In the genomic region with DNA sequence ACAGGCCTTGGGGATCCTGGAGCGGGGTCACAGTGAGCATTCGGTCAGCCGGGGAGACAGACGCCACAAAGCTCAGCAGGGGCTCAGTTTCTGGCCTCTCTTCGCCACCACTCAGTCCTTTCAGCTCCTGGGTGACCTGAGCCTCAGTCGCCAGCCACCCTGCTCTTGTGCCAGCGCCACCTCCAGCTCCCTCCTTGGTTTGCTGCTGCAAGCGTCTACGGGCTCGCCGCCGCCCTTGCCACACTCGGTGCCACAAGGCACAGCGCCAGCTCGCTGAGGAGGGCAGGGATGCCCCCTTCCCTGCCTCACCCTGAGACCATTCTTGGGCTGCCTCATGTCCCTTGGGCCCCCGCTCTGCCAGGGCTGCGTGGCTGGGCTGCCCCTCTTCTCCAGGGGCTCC, we compare ENCODE assay signal across 1 cellular context.
TF ChIP-seq lines count a peak whose summit lies in the region.

No MANE protein-coding gene starts in this region.

TF ChIP-seq in H1, 55 proteins besides CTCF, POLR2A, EP300 and RAD21:
- TF ChIP-seq ZNF274 (IDR thresholded peaks at IDR 0.05; ENCODE audit: borderline replicate concordance, extremely low read depth, low read length) (no peak), SP4 (IDR thresholded peaks at IDR 0.05; ENCODE audit: low read length) (no peak), HDAC2 (IDR thresholded peaks at IDR 0.05; ENCODE audit: borderline replicate concordance in 1 of 2, low read depth in 2 of 2, low read length in 2 of 2) (no peak), EZH2 (IDR thresholded peaks at IDR 0.05; ENCODE audit: low read depth, low read length, severe bottlenecking) (no peak), CBX5 (IDR thresholded peaks at IDR 0.05; ENCODE audit: low read depth, low read length) (no peak), RFX5 (IDR thresholded peaks at IDR 0.05; ENCODE audit: borderline replicate concordance, low read depth, low read length) (no peak), TCF12 (IDR thresholded peaks at IDR 0.05; ENCODE audit: low read depth, low read length) (no peak), BACH1 (IDR thresholded peaks at IDR 0.05; ENCODE audit: low read length) (no peak), NANOG (IDR thresholded peaks at IDR 0.05; ENCODE audit: insufficient read depth, low read depth, low read length, poor library complexity, severe bottlenecking) (no peak), ASH2L (IDR thresholded peaks at IDR 0.05; ENCODE audit: low read length) (no peak), SP2 (IDR thresholded peaks at IDR 0.05; ENCODE audit: low read length) (no peak), SIN3A (conservative IDR thresholded peaks at IDR 0.05 in 1 of 2, IDR thresholded peaks at IDR 0.05 in 1 of 2; ENCODE audit: low read depth in 1 of 2, low read length in 2 of 2) (no peak), GABPA (IDR thresholded peaks at IDR 0.05; ENCODE audit: borderline replicate concordance, insufficient read depth, low read length) (no peak), RXRA (IDR thresholded peaks at IDR 0.05; ENCODE audit: insufficient read depth, low read depth, low read length) (no peak)
- TF ChIP-seq, protein P1, sequence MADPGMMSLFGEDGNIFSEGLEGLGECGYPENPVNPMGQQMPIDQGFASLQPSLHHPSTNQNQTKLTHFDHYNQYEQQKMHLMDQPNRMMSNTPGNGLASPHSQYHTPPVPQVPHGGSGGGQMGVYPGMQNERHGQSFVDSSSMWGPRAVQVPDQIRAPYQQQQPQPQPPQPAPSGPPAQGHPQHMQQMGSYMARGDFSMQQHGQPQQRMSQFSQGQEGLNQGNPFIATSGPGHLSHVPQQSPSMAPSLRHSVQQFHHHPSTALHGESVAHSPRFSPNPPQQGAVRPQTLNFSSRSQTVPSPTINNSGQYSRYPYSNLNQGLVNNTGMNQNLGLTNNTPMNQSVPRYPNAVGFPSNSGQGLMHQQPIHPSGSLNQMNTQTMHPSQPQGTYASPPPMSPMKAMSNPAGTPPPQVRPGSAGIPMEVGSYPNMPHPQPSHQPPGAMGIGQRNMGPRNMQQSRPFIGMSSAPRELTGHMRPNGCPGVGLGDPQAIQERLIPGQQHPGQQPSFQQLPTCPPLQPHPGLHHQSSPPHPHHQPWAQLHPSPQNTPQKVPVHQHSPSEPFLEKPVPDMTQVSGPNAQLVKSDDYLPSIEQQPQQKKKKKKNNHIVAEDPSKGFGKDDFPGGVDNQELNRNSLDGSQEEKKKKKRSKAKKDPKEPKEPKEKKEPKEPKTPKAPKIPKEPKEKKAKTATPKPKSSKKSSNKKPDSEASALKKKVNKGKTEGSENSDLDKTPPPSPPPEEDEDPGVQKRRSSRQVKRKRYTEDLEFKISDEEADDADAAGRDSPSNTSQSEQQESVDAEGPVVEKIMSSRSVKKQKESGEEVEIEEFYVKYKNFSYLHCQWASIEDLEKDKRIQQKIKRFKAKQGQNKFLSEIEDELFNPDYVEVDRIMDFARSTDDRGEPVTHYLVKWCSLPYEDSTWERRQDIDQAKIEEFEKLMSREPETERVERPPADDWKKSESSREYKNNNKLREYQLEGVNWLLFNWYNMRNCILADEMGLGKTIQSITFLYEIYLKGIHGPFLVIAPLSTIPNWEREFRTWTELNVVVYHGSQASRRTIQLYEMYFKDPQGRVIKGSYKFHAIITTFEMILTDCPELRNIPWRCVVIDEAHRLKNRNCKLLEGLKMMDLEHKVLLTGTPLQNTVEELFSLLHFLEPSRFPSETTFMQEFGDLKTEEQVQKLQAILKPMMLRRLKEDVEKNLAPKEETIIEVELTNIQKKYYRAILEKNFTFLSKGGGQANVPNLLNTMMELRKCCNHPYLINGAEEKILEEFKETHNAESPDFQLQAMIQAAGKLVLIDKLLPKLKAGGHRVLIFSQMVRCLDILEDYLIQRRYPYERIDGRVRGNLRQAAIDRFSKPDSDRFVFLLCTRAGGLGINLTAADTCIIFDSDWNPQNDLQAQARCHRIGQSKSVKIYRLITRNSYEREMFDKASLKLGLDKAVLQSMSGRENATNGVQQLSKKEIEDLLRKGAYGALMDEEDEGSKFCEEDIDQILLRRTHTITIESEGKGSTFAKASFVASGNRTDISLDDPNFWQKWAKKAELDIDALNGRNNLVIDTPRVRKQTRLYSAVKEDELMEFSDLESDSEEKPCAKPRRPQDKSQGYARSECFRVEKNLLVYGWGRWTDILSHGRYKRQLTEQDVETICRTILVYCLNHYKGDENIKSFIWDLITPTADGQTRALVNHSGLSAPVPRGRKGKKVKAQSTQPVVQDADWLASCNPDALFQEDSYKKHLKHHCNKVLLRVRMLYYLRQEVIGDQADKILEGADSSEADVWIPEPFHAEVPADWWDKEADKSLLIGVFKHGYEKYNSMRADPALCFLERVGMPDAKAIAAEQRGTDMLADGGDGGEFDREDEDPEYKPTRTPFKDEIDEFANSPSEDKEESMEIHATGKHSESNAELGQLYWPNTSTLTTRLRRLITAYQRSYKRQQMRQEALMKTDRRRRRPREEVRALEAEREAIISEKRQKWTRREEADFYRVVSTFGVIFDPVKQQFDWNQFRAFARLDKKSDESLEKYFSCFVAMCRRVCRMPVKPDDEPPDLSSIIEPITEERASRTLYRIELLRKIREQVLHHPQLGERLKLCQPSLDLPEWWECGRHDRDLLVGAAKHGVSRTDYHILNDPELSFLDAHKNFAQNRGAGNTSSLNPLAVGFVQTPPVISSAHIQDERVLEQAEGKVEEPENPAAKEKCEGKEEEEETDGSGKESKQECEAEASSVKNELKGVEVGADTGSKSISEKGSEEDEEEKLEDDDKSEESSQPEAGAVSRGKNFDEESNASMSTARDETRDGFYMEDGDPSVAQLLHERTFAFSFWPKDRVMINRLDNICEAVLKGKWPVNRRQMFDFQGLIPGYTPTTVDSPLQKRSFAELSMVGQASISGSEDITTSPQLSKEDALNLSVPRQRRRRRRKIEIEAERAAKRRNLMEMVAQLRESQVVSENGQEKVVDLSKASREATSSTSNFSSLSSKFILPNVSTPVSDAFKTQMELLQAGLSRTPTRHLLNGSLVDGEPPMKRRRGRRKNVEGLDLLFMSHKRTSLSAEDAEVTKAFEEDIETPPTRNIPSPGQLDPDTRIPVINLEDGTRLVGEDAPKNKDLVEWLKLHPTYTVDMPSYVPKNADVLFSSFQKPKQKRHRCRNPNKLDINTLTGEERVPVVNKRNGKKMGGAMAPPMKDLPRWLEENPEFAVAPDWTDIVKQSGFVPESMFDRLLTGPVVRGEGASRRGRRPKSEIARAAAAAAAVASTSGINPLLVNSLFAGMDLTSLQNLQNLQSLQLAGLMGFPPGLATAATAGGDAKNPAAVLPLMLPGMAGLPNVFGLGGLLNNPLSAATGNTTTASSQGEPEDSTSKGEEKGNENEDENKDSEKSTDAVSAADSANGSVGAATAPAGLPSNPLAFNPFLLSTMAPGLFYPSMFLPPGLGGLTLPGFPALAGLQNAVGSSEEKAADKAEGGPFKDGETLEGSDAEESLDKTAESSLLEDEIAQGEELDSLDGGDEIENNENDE (IDR thresholded peaks at IDR 0.05; ENCODE audit: insufficient replicate concordance, low read length): no peak
- TF ChIP-seq, protein P2, sequence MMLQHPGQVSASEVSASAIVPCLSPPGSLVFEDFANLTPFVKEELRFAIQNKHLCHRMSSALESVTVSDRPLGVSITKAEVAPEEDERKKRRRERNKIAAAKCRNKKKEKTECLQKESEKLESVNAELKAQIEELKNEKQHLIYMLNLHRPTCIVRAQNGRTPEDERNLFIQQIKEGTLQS (IDR thresholded peaks at IDR 0.05; ENCODE audit: insufficient read depth, low read depth, low read length): no peak
